ENCODE assay signal across 21 cellular contexts in genomic region chr2:73888388-73888787, GRCh38. TPM values are rescaled to one million over a fixed set of nuclear protein-coding genes. Genes with fewer than 3 reads are reported as not detected.
DNase-seq lines count a peak whose midpoint lies in the region; ATAC-seq, FAIRE-seq and TF ChIP-seq lines count a peak whose summit lies in the region.
"Had no signal": no experiment of that assay in that cellular context is flagged by ENCODE, and none has a peak within 500 bp of the region (broad histone marks: within the 10 kb centered on the region; RNA-seq: fewer than 3 reads in every experiment).

No MANE protein-coding gene starts in this region.

- WGBS in A549 (ENCODE audit: missing lambda C conversion rate): 28% methylated on average over 2 of the region's 2 CpGs
- 58% methylated on average over 2 of the region's 2 CpGs for WGBS in esophagus muscularis mucosa
- WGBS in body of pancreas, 2 donors: 57 to 59% methylated on average over 2 of the region's 2 CpGs

- TF ChIP-seq RAD21 in A549 (conservative IDR thresholded peaks at IDR 0.05 in 1 of 2, IDR thresholded peaks at IDR 0.05 in 1 of 2): no peak

- H3K9me3 ChIP-seq in A549 (no peaks in the 10 kb centered on the region), OCI-LY7 (ENCODE audit: low read length) (no peaks in the 10 kb centered on the region), esophagus muscularis mucosa (no peaks in the 10 kb centered on the region), body of pancreas (no peaks in the 10 kb centered on the region)
- H3K9me3 ChIP-seq: BE2C had no signal

- no peaks in the 10 kb centered on the region for H4K20me1 ChIP-seq in OCI-LY7 (ENCODE audit: insufficient read depth, low read length)

- CTCF ChIA-PET in A549 (lab: Yijun Ruan, JAX): interaction anchor here (0.8 kb wide), 1 partner anchor 64 kb away, joined by 5 read pairs; no protein-coding TSS in a partner anchor
- CTCF ChIA-PET in OCI-LY7 (lab: Charles Lee; ENCODE audit: unreplicated experiment): no interaction called here

- ATAC-seq in A549 (no peak), body of pancreas (no peak), foreskin keratinocyte (no peak)
- ATAC-seq: HepG2 had no signal

- no peak for DNase-seq in A549 (ENCODE audit: low read depth in 1 of 2, low spot score in 1 of 2)
- DNase-seq in OCI-LY7 (ENCODE audit: low spot score): no peak
- DNase-seq in esophagus muscularis mucosa (ENCODE audit: extremely low spot score): no peak
- no peak for DNase-seq in body of pancreas
- DNase-seq in foreskin keratinocyte: no peak
- no peak for DNase-seq in GM12891 (ENCODE audit: insufficient read length, low spot score)
- DNase-seq: BE2C, DMS79, HCEC 1CT, NCI-H1048, NCI-H146, NCI-H2081, NCI-H510A, NCI-H774 had no signal

- FAIRE-seq in A549 (lab: Jason Lieb, UNC): no peak
- no peak for FAIRE-seq in GM12891 (lab: Jason Lieb, UNC)
- FAIRE-seq: D721Med, G401.6, HepG2 had no signal

- H3K4me2 ChIP-seq in A549: peak overlapping the region; percentile 28
- no peak overlapping the region for H3K4me2 ChIP-seq in OCI-LY7 (ENCODE audit: low read length)
- H3K4me2 ChIP-seq: KMS-11 had no signal

- intact Hi-C loops in OCI-LY7 (cut with micrococcal nuclease; ENCODE audit: unreplicated experiment): no loop called here
- intact Hi-C loops in esophagus muscularis mucosa (cut with DNase I): no loop called here
- intact Hi-C loops in body of pancreas (cut with DNase I): no loop called here

- H3K27ac ChIP-seq in A549 (no peak overlapping the region), ACC112 (ENCODE audit: low read depth, low read length) (no peak overlapping the region), OCI-LY7 (ENCODE audit: low read depth, low read length, poor library complexity, severe bottlenecking) (no peak overlapping the region), esophagus muscularis mucosa (replicated peaks in 1 of 4) (peak overlapping the region in 3 of 4 donors; percentile 17 to 94 (median 94)), body of pancreas (no peak overlapping the region), foreskin keratinocyte (no peak overlapping the region)
- H3K27ac ChIP-seq: KMS-11 had no signal

- TF ChIP-seq POLR2A in A549 (IDR thresholded peaks at IDR 0.05; ENCODE audit: low read length): no peak
- no peak for TF ChIP-seq POLR2A in esophagus muscularis mucosa (IDR thresholded peaks at IDR 0.05; ENCODE audit: low read depth)
- TF ChIP-seq POLR2A in body of pancreas (IDR thresholded peaks at IDR 0.05): no peak
- no peak for TF ChIP-seq POLR2A in GM12891 (IDR thresholded peaks at IDR 0.05; ENCODE audit: low read depth, low read length)

- H3K4me3 ChIP-seq in A549 (no peak overlapping the region), ACC112 (ENCODE audit: low read depth, low read length) (no peak overlapping the region), OCI-LY7 (ENCODE audit: low read depth, low read length, poor library complexity, severe bottlenecking) (no peak overlapping the region), esophagus muscularis mucosa (no peak overlapping the region), body of pancreas (no peak overlapping the region)

- no peak for TF ChIP-seq EP300 in A549 (IDR thresholded peaks at IDR 0.05)
- no peak for TF ChIP-seq EP300 in esophagus muscularis mucosa (IDR thresholded peaks at IDR 0.05)

- peak overlapping the region; percentile 83 for H2AFZ ChIP-seq in ACC112 (ENCODE audit: low read length, unreplicated experiment)
- peak overlapping the region; percentile 53; the same call in 1 of the 2 replicates for H2AFZ ChIP-seq in OCI-LY7 (ENCODE audit: low read length)

- H3K4me1 ChIP-seq in A549 (peaks cover 8% of the 10 kb centered on the region; the same call in 2 of the 3 replicates), ACC112 (ENCODE audit: control insufficient read depth, insufficient read depth, low read length, unreplicated experiment) (no peaks in the 10 kb centered on the region), OCI-LY7 (ENCODE audit: insufficient read depth, low read length, poor library complexity, severe bottlenecking) (no peaks in the 10 kb centered on the region), esophagus muscularis mucosa (peaks cover 0 to 46% (median 40%) of the 10 kb centered on the region in 4 donors), body of pancreas (no peaks in the 10 kb centered on the region), foreskin keratinocyte (peaks cover 3% of the 10 kb centered on the region)
- H3K4me1 ChIP-seq: BE2C had no signal

- no TSS peak for BruUV-seq in OCI-LY7 (replicated peaks; lab: Mats Ljungman, UMichigan)

- H3K27me3 ChIP-seq in ACC112 (ENCODE audit: insufficient read depth, low read length) (no peaks in the 10 kb centered on the region), esophagus muscularis mucosa (no peaks in the 10 kb centered on the region), body of pancreas (no peaks in the 10 kb centered on the region), foreskin keratinocyte (no peaks in the 10 kb centered on the region)
- H3K27me3 ChIP-seq: BE2C had no signal

- no peaks in the 10 kb centered on the region for H3K36me3 ChIP-seq in ACC112 (ENCODE audit: insufficient read depth, low read length)
- no peaks in the 10 kb centered on the region for H3K36me3 ChIP-seq in OCI-LY7 (ENCODE audit: insufficient read depth, low read length)
- H3K36me3 ChIP-seq in esophagus muscularis mucosa: no peaks in the 10 kb centered on the region
- H3K36me3 ChIP-seq in body of pancreas (replicated peaks in 1 of 2; ENCODE audit: insufficient read depth in 1 of 2, low read depth in 2 of 2): no peaks in the 10 kb centered on the region
- H3K36me3 ChIP-seq: BE2C had no signal

- H3K79me2 ChIP-seq in ACC112 (ENCODE audit: control insufficient read depth, insufficient read depth, low read length, unreplicated experiment) (no peaks in the 10 kb centered on the region), OCI-LY7 (ENCODE audit: insufficient read depth, low read depth, low read length) (no peaks in the 10 kb centered on the region)

- POLR2A ChIA-PET in A549 (lab: Yijun Ruan, JAX) (no interaction called here), OCI-LY7 (lab: Charles Lee) (no interaction called here)

- TF ChIP-seq CTCF in A549 (IDR thresholded peaks at IDR 0.05) (no peak), OCI-LY7 (conservative IDR thresholded peaks at IDR 0.05; ENCODE audit: low read length) (no peak), esophagus muscularis mucosa (IDR thresholded peaks at IDR 0.05) (no peak), body of pancreas (IDR thresholded peaks at IDR 0.05) (no peak), foreskin keratinocyte (conservative IDR thresholded peaks at IDR 0.05) (no peak)

- H3K9me2 ChIP-seq in OCI-LY7 (ENCODE audit: insufficient read depth, low read length): no peaks in the 10 kb centered on the region

TF ChIP-seq in A549, 52 proteins besides CTCF, POLR2A, EP300 and RAD21:
- no peak for TF ChIP-seq HOXB13 (CRISPR knock-in tag; IDR thresholded peaks at IDR 0.05; ENCODE audit: low read depth)
- TF ChIP-seq KDM5A (IDR thresholded peaks at IDR 0.05): no peak
- no peak for TF ChIP-seq KDM1A (IDR thresholded peaks at IDR 0.05; ENCODE audit: low read depth)
TF ChIP-seq in A549: peak in this region for 0.

TF ChIP-seq in GM12891, 5 proteins besides CTCF, POLR2A, EP300 and RAD21:
- TF ChIP-seq PAX5 (IDR thresholded peaks at IDR 0.05; ENCODE audit: insufficient read depth, low read length, severe bottlenecking) (no peak), SPI1 (IDR thresholded peaks at IDR 0.05; ENCODE audit: low read depth, low read length) (no peak), TAF1 (IDR thresholded peaks at IDR 0.05; ENCODE audit: low read depth, low read length) (no peak), POU2F2 (IDR thresholded peaks at IDR 0.05; ENCODE audit: low read depth, low read length) (no peak), POLR2AphosphoS5 (IDR thresholded peaks at IDR 0.05; ENCODE audit: low read depth, low read length) (no peak)

RNA-seq across cellular contexts. Expression of gene ACTG2, which starts 4.4 kb away (rescaled TPM):
- 0.04 and 0.07 TPM in 2 replicates for polyA plus RNA-seq in A549 (2011; rRNA removed)
- 0.34 and 0.36 TPM in 2 replicates for polyA plus RNA-seq in A549 (2012; cell fraction: cytosol; rRNA removed)
- 0.26 and 0.48 TPM in 2 replicates for polyA plus RNA-seq in A549 (2012; cell fraction: nucleus; rRNA removed)
- 0.26 to 0.51 TPM (median 0.33 TPM) in 3 replicates for polyA plus RNA-seq in A549 (2017; fragmentation: RNase III; extraction: RNeasy Plus Mini Kit Qiagen cat#74134 plus additional on column Dnase treatment)
- 0.21 and 1.4 TPM in 2 replicates for polyA minus RNA-seq in A549 (2011; rRNA and poly(A)+ RNA removed)
- not detected in 2 replicates for total RNA-seq in OCI-LY7 (2014; rRNA removed; shearing (Covaris generic))
- total RNA-seq in OCI-LY7 (2022): not detected in 2 replicates
- 1,000 to 10,000 TPM; 4,013 to 8,538 (median 5,633) TPM for total RNA-seq in esophagus muscularis mucosa
- 1 to 10 TPM in 1 of 2 donors, under 1 TPM in 1; 0.52 to 1.3 TPM for total RNA-seq in body of pancreas
- 0.21 and 0.37 TPM in 2 replicates for total RNA-seq in foreskin keratinocyte
- 0.16 and 0.47 TPM in 2 replicates for polyA plus RNA-seq in foreskin keratinocyte
- not detected for polyA plus RNA-seq in GM12891 (2012; ENCODE audit: low read depth, missing spikeins)
- total RNA-seq: CD4-positive, alpha-beta memory T cell; MCF 10A had no signal
- polyA plus RNA-seq: CD4-positive, alpha-beta memory T cell; HepG2 had no signal

RNA-seq across cellular contexts. Expression of gene DGUOK, which starts 38.3 kb away (rescaled TPM):
- polyA plus RNA-seq in A549 (2011; rRNA removed): 145 and 185 TPM in 2 replicates
- polyA plus RNA-seq in A549 (2012; cell fraction: cytosol; rRNA removed): 151 and 179 TPM in 2 replicates
- 66.6 and 72.0 TPM in 2 replicates for polyA plus RNA-seq in A549 (2012; cell fraction: nucleus; rRNA removed)
- 128 to 131 TPM (median 129 TPM) in 3 replicates for polyA plus RNA-seq in A549 (2017; fragmentation: RNase III; extraction: RNeasy Plus Mini Kit Qiagen cat#74134 plus additional on column Dnase treatment)
- polyA minus RNA-seq in A549 (2011; rRNA and poly(A)+ RNA removed): 43.1 and 44.4 TPM in 2 replicates
- total RNA-seq in OCI-LY7 (2014; rRNA removed; shearing (Covaris generic)): 57.1 and 73.4 TPM in 2 replicates
- 91.8 and 95.8 TPM in 2 replicates for total RNA-seq in OCI-LY7 (2022)
- 10 to 100 TPM; 31.6 to 50.7 (median 36.6) TPM for total RNA-seq in esophagus muscularis mucosa
- 10 to 100 TPM; 13.2 to 16.1 TPM for total RNA-seq in body of pancreas
- total RNA-seq in foreskin keratinocyte: 87.6 and 89.1 TPM in 2 replicates
- polyA plus RNA-seq in foreskin keratinocyte: 141 and 144 TPM in 2 replicates
- 110 TPM for polyA plus RNA-seq in GM12891 (2012; ENCODE audit: low read depth, missing spikeins)

RNA-seq across cellular contexts. Expression of gene STAMBP, which starts 59.6 kb away (rescaled TPM):
- polyA plus RNA-seq in A549 (2011; rRNA removed) (86.1 and 96.3 TPM in 2 replicates), A549 (2017; fragmentation: RNase III; extraction: RNeasy Plus Mini Kit Qiagen cat#74134 plus additional on column Dnase treatment) (42.1 to 45.6 TPM (median 44.4 TPM) in 3 replicates), foreskin keratinocyte (59.5 and 64.0 TPM in 2 replicates)
- polyA plus RNA-seq in A549 (2012; cell fraction: cytosol; rRNA removed): 39.4 and 43.7 TPM in 2 replicates
- polyA plus RNA-seq in A549 (2012; cell fraction: nucleus; rRNA removed): 23.1 and 25.6 TPM in 2 replicates
- polyA minus RNA-seq in A549 (2011; rRNA and poly(A)+ RNA removed): 50.6 and 67.2 TPM in 2 replicates
- 23.4 and 27.2 TPM in 2 replicates for total RNA-seq in OCI-LY7 (2014; rRNA removed; shearing (Covaris generic))
- total RNA-seq in OCI-LY7 (2022) (43.7 and 49.0 TPM in 2 replicates), esophagus muscularis mucosa (10 to 100 TPM; 32.3 to 73.8 (median 34.1) TPM), body of pancreas (10 to 100 TPM in 1 of 2 donors, 1 to 10 TPM in 1; 9.2 to 10.4 TPM), foreskin keratinocyte (68.5 and 72.9 TPM in 2 replicates)
- polyA plus RNA-seq in GM12891 (2012; ENCODE audit: low read depth, missing spikeins): 48.7 TPM

Comparison
In these comparisons a context has a peak if more than half of its experiments do, and no peak if none do; other contexts are left out.
1. H3K27ac ChIP-seq: peak in esophagus muscularis mucosa (3 of 4); none in A549 (0 of 2), ACC112 (single experiment), OCI-LY7 (single experiment), body of pancreas (0 of 4) and foreskin keratinocyte (single experiment).
2. RNA of gene ACTG2, which starts 4.4 kb away (total RNA-seq): 4,013 to 8,538 TPM in esophagus muscularis mucosa; 0.52 to 1.3 TPM in body of pancreas, 0.21 to 0.37 TPM in foreskin keratinocyte and not detected in OCI-LY7; every median in the first group is over 1,000 times any median in the second.